Comparison of ENCODE assay signal across 1 cellular context in genomic region chr16:23712976-23713375, GRCh38.
TF ChIP-seq lines count a peak whose summit lies in the region.

ERN2 (minus strand) TSS chr16:23713222; CDS start chr16:23713187, 35 bp downstream.

TF ChIP-seq in K562, 482 proteins besides CTCF, POLR2A, EP300 and RAD21 (continued from another document):
- TF ChIP-seq, protein P1, sequence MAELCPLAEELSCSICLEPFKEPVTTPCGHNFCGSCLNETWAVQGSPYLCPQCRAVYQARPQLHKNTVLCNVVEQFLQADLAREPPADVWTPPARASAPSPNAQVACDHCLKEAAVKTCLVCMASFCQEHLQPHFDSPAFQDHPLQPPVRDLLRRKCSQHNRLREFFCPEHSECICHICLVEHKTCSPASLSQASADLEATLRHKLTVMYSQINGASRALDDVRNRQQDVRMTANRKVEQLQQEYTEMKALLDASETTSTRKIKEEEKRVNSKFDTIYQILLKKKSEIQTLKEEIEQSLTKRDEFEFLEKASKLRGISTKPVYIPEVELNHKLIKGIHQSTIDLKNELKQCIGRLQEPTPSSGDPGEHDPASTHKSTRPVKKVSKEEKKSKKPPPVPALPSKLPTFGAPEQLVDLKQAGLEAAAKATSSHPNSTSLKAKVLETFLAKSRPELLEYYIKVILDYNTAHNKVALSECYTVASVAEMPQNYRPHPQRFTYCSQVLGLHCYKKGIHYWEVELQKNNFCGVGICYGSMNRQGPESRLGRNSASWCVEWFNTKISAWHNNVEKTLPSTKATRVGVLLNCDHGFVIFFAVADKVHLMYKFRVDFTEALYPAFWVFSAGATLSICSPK (IDR thresholded peaks at IDR 0.05; ENCODE audit: borderline replicate concordance), result no peak
- TF ChIP-seq NONO (IDR thresholded peaks at IDR 0.05; ENCODE audit: low read depth in 2 of 2, low read length in 1 of 2) (no peak), ZNF561 (CRISPR knock-in tag; conservative IDR thresholded peaks at IDR 0.05) (no peak), GTF2B (IDR thresholded peaks at IDR 0.05; ENCODE audit: extremely low read depth, insufficient read length) (no peak), ZNF232 (CRISPR knock-in tag; IDR thresholded peaks at IDR 0.05) (no peak), TAL1 (IDR thresholded peaks at IDR 0.05) (no peak), ZNF311 (CRISPR knock-in tag; IDR thresholded peaks at IDR 0.05) (no peak), ZNF589 (CRISPR knock-in tag; IDR thresholded peaks at IDR 0.05; ENCODE audit: low read depth) (no peak), RB1 (IDR thresholded peaks at IDR 0.05; ENCODE audit: low read depth) (no peak), MTA2 (IDR thresholded peaks at IDR 0.05; ENCODE audit: low read depth) (no peak), ATF3 (IDR thresholded peaks at IDR 0.05) (no peak), ATF3 (CRISPR knock-in tag; conservative IDR thresholded peaks at IDR 0.05) (no peak), NCOA6 (IDR thresholded peaks at IDR 0.05) (no peak), HDAC2 (IDR thresholded peaks at IDR 0.05) (no peak), USF1 (CRISPR knock-in tag; IDR thresholded peaks at IDR 0.05) (no peak), TCF7L2 (IDR thresholded peaks at IDR 0.05; ENCODE audit: low read depth, low read length) (no peak)
